Comparison of ENCODE assay signal across 9 cellular contexts in genomic region chr14:105022276-105022670, GRCh38. TPM values are rescaled to one million over a fixed set of nuclear protein-coding genes. Genes with fewer than 3 reads are reported as not detected.
DNase-seq lines count a peak whose midpoint lies in the region; ATAC-seq and TF ChIP-seq lines count a peak whose summit lies in the region.
"Had no signal": no experiment of that assay in that cellular context is flagged by ENCODE, and none has a peak within 500 bp of the region (broad histone marks: within the 10 kb centered on the region; RNA-seq: fewer than 3 reads in every experiment).

No MANE protein-coding gene starts in this region.

- peaks cover 35% of the 10 kb centered on the region for H3K4me1 Mint-ChIP-seq in neural crest cell

- H3K36me3 ChIP-seq in DOHH2 (ENCODE audit: control insufficient read depth, low read length) (peaks cover 33% of the 10 kb centered on the region), vagina (no peaks in the 10 kb centered on the region)
- H3K36me3 ChIP-seq: suprapubic skin had no signal

- H3K4me2 ChIP-seq in DOHH2 (ENCODE audit: low read length), result peak overlapping the region; percentile 74

- DNase-seq in NB4 (ENCODE audit: low read depth) (no peak), choroid plexus epithelial cell (ENCODE audit: low read depth) (no peak), neural crest cell (ENCODE audit: low read depth, low spot score) (no peak), SHP77 treated with DMSO at 0.1 percent for 48 hours (lab: John Stamatoyannopoulos, UW) (no peak), vagina (ENCODE audit: extremely low spot score in 2 of 2) (no peak), GM19238 (ENCODE audit: insufficient read length, low spot score) (no peak)

- intact Hi-C loops in vagina (cut with DNase I), result loop anchor here (5.0 kb wide), 1 partner anchor 50 kb away; no protein-coding TSS in a partner anchor

- H3K4me1 ChIP-seq in DOHH2 (ENCODE audit: control insufficient read depth, low read length) (peaks cover 46% of the 10 kb centered on the region), vagina (peaks cover 41% of the 10 kb centered on the region)

- no peak for TF ChIP-seq POLR2A in NB4 (IDR thresholded peaks at IDR 0.05; ENCODE audit: extremely low read depth, insufficient read length)
- no peak for TF ChIP-seq POLR2A in vagina (IDR thresholded peaks at IDR 0.05)

- H3K27me3 ChIP-seq in DOHH2 (ENCODE audit: control insufficient read depth, low read length) (no peaks in the 10 kb centered on the region), vagina (no peaks in the 10 kb centered on the region)
- H3K27me3 ChIP-seq: suprapubic skin had no signal

- H3F3A ChIP-seq in DOHH2 (ENCODE audit: control insufficient read depth, insufficient read depth), result peaks cover 10% of the 10 kb centered on the region

- no peaks in the 10 kb centered on the region for H3K9me2 ChIP-seq in DOHH2 (replicated peaks; ENCODE audit: control insufficient read depth, low read length)

- H3K4me3 ChIP-seq in DOHH2 (ENCODE audit: low read length), result peak overlapping the region; percentile 87
- peak overlapping the region; percentile 81 for H3K4me3 ChIP-seq in NB4 (ENCODE audit: low read depth, low read length)
- H3K4me3 ChIP-seq in choroid plexus epithelial cell (ENCODE audit: low read depth, low read length), result peak overlapping the region; percentile 67
- no peak overlapping the region for H3K4me3 ChIP-seq in vagina

- H3K79me2 ChIP-seq in DOHH2 (ENCODE audit: control insufficient read depth, low read length), result peaks cover 51% of the 10 kb centered on the region

- no peak overlapping the region for H3K27ac Mint-ChIP-seq in neural crest cell (ENCODE audit: unreplicated experiment)

- ATAC-seq in GM19463 (IDR thresholded peaks at IDR 0.05; ENCODE audit: unreplicated experiment), result no peak

- H3K9me3 Mint-ChIP-seq in neural crest cell, result no peaks in the 10 kb centered on the region

- H3K27me3 Mint-ChIP-seq in neural crest cell (ENCODE audit: low read depth), result peaks cover 2% of the 10 kb centered on the region

- peaks cover 24% of the 10 kb centered on the region for H4K20me1 ChIP-seq in DOHH2 (ENCODE audit: control insufficient read depth, insufficient read depth, low read depth, low read length)

- H3K36me3 Mint-ChIP-seq in neural crest cell (ENCODE audit: low read depth), result peaks cover 5% of the 10 kb centered on the region

- no peak for TF ChIP-seq CTCF in DOHH2 (IDR thresholded peaks at IDR 0.05; ENCODE audit: low read depth, low read length, poor library complexity, severe bottlenecking)
- no peak for TF ChIP-seq CTCF in NB4 (IDR thresholded peaks at IDR 0.05; ENCODE audit: low read depth, low read length)
- TF ChIP-seq CTCF in choroid plexus epithelial cell (conservative IDR thresholded peaks at IDR 0.05; ENCODE audit: low read depth, low read length), result no peak
- no peak for TF ChIP-seq CTCF in neural crest cell (conservative IDR thresholded peaks at IDR 0.05)
- TF ChIP-seq CTCF in vagina (IDR thresholded peaks at IDR 0.05), result no peak

- H3K27ac ChIP-seq in DOHH2 (ENCODE audit: low read depth, low read length) (no peak overlapping the region), vagina (no peak overlapping the region)

- peak overlapping the region; percentile 89 for H3K4me3 Mint-ChIP-seq in neural crest cell

- peaks cover 3% of the 10 kb centered on the region; the same call in 1 of the 2 replicates for H3K9me3 ChIP-seq in DOHH2 (ENCODE audit: control insufficient read depth, insufficient read depth, low read length)
- H3K9me3 ChIP-seq in vagina, result no peaks in the 10 kb centered on the region
- H3K9me3 ChIP-seq: suprapubic skin had no signal

RNA-seq across cellular contexts. Expression of gene CDCA4, which starts 1.4 kb away (rescaled TPM):
- total RNA-seq in neural crest cell (55.0 and 58.2 TPM in 2 replicates), vagina (15.2 TPM)

RNA-seq across cellular contexts. Expression of gene CLBA1, which starts 36.7 kb away (rescaled TPM):
- 12.2 and 14.1 TPM in 2 replicates for total RNA-seq in neural crest cell
- 4.7 TPM for total RNA-seq in vagina

RNA-seq across cellular contexts. Expression of gene GPR132, which starts 43.0 kb away (rescaled TPM):
- total RNA-seq in neural crest cell (not detected in 2 replicates), vagina (9.1 TPM)

RNA-seq across cellular contexts. Expression of gene AHNAK2, which starts 44.1 kb away (rescaled TPM):
- total RNA-seq in neural crest cell (1.4 TPM in 2 replicates), vagina (180 TPM)

Comparison
In these comparisons a context has a peak if more than half of its experiments do, and no peak if none do; other contexts are left out.
1. H3K4me3 ChIP-seq: peak in DOHH2 (single experiment), NB4 (single experiment) and choroid plexus epithelial cell (single experiment); none in vagina (0 of 2).